ENCODE assay signal across 17 cellular contexts in the genomic region with DNA sequence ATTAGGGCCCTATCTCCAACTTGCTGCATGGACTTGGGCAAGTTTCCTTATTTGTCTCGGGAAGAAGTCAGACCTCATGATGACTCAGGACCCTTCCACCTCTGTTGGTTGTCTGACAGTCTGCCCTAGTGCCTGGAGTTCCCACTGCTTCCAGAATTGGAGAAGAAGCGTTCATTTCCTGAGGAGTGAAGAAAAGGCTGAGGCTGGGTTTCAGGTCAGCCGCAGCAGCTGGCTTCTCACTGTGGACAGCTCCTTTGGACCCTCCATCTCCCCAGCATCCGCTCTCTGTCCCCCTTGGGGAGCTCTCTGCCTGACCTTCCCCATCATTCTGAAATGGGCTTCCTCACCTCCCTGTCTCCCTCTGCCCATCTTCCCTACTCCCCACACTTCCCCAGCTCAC.
DNase-seq lines count a peak whose midpoint lies in the region; ATAC-seq and TF ChIP-seq lines count a peak whose summit lies in the region.
"Had no signal": no experiment of that assay in that cellular context is flagged by ENCODE, and none has a peak within 500 bp of the region (broad histone marks: within the 10 kb centered on the region; RNA-seq: fewer than 3 reads in every experiment).

No MANE protein-coding gene starts in this region.

- intact Hi-C loops in Right ventricle myocardium inferior (cut with DNase I), result no loop called here
- intact Hi-C loops in cardiac septum (cut with DNase I), result no loop called here
- intact Hi-C loops in lower lobe of right lung (cut with DNase I), result no loop called here
- intact Hi-C loops in gastrocnemius medialis (cut with DNase I; ENCODE audit: low total_unique reads), result no loop called here
- intact Hi-C loops in vagina (cut with DNase I), result no loop called here

- H3K27ac ChIP-seq in lower lobe of right lung (peak overlapping the region; percentile 56), gastrocnemius medialis (peak overlapping the region in 3 of 4 donors; percentile 42 to 58 (median 46)), vagina (peak overlapping the region; percentile 30)
- H3K27ac ChIP-seq: 22Rv1, WERI-Rb-1 had no signal

- TF ChIP-seq CTCF in lower lobe of right lung (IDR thresholded peaks at IDR 0.05), result no peak
- TF ChIP-seq CTCF in gastrocnemius medialis (IDR thresholded peaks at IDR 0.05 in 4 of 5, conservative IDR thresholded peaks at IDR 0.05 in 1 of 5), result no peak
- no peak for TF ChIP-seq CTCF in vagina (IDR thresholded peaks at IDR 0.05)
- no peak for TF ChIP-seq CTCF in GM10266 (IDR thresholded peaks at IDR 0.05; ENCODE audit: control insufficient read depth, insufficient read depth, low read depth, missing control alignments)

- DNase-seq in Right ventricle myocardium inferior (ENCODE audit: missing footprints) (no peak), cardiac septum (ENCODE audit: low spot score) (no peak), lower lobe of right lung (no peak), gastrocnemius medialis (no peak), vagina (ENCODE audit: extremely low spot score in 2 of 2) (no peak), NCI-H2171 (lab: John Stamatoyannopoulos, UW) (no peak), GM10266 (ENCODE audit: extremely low spot score) (no peak), NCI-H526 (lab: John Stamatoyannopoulos, UW) (no peak)
- DNase-seq: activated CD4-positive, alpha-beta T cell treated with anti-CD3 and anti-CD28 coated beads, Interleukin-2, amount 50 U/mL, for 48 hours; H7; MG63; NCI-H146; NCI-H774; OCI-M1; stimulated activated naive CD4-positive, alpha-beta T cell had no signal

- TF ChIP-seq POLR2A in gastrocnemius medialis (IDR thresholded peaks at IDR 0.05), result no peak
- no peak for TF ChIP-seq POLR2A in vagina (IDR thresholded peaks at IDR 0.05)

- no peaks in the 10 kb centered on the region for H3K36me3 ChIP-seq in lower lobe of right lung
- H3K36me3 ChIP-seq in gastrocnemius medialis, result no peaks in the 10 kb centered on the region
- no peaks in the 10 kb centered on the region for H3K36me3 ChIP-seq in vagina
- H3K36me3 ChIP-seq: WERI-Rb-1 had no signal

- no peaks in the 10 kb centered on the region for H3K4me1 ChIP-seq in lower lobe of right lung
- peaks cover 0 to 12% of the 10 kb centered on the region in 2 donors for H3K4me1 ChIP-seq in gastrocnemius medialis
- H3K4me1 ChIP-seq in vagina, result peaks cover 13% of the 10 kb centered on the region

- H3K9me3 ChIP-seq in lower lobe of right lung, result no peaks in the 10 kb centered on the region
- H3K9me3 ChIP-seq in gastrocnemius medialis, result no peaks in the 10 kb centered on the region
- H3K9me3 ChIP-seq in vagina, result no peaks in the 10 kb centered on the region
- H3K9me3 ChIP-seq: MG63 had no signal

- ATAC-seq in Right ventricle myocardium inferior (peak; percentile 30), lower lobe of right lung (no peak), gastrocnemius medialis (peak in 1 of 2 donors; percentile 28)

- in situ Hi-C loops in gastrocnemius medialis (cut with MboI; ENCODE audit: low sequenced_read_pairs in 4 of 4), result loop anchor here in 1 of 4 donors (25.0 kb wide), 1 partner anchor 376 kb away; a partner anchor contains a TSS

- H3K4me3 ChIP-seq in lower lobe of right lung, result no peak overlapping the region
- H3K4me3 ChIP-seq in gastrocnemius medialis, result no peak overlapping the region
- no peak overlapping the region for H3K4me3 ChIP-seq in vagina
- H3K4me3 ChIP-seq: MG63 had no signal

- H3K27me3 ChIP-seq in lower lobe of right lung (ENCODE audit: low read depth), result no peaks in the 10 kb centered on the region
- no peaks in the 10 kb centered on the region for H3K27me3 ChIP-seq in gastrocnemius medialis
- no peaks in the 10 kb centered on the region for H3K27me3 ChIP-seq in vagina
- H3K27me3 ChIP-seq: MG63 had no signal
